15 cellular contexts compared by ENCODE assay signal in genomic region chr6:119470893-119471542, GRCh38.
A peak's percentile ranks its signal among the peaks of the same experiment; 100 is the strongest.
DNase-seq lines count a peak whose midpoint lies in the region; ATAC-seq lines count a peak whose summit lies in the region.
"Had no signal": no experiment of that assay in that cellular context is flagged by ENCODE, and none has a peak within 500 bp of the region (broad histone marks: within the 10 kb centered on the region; RNA-seq: fewer than 3 reads in every experiment).

No MANE protein-coding gene starts in this region.

- peak overlapping the region; percentile 18 for H3K4me3 Mint-ChIP-seq in activated T-helper 17 cell treated with anti-CD3 and anti-CD28 coated beads, Interleukin-2, amount 50 U/mL, for 72 hours
- H3K4me3 Mint-ChIP-seq: naive B cell had no signal

- no peaks in the 10 kb centered on the region for H3K4me1 Mint-ChIP-seq in activated T-helper 17 cell treated with anti-CD3 and anti-CD28 coated beads, Interleukin-2, amount 50 U/mL, for 72 hours

- no peaks in the 10 kb centered on the region for H3K9me3 Mint-ChIP-seq in activated T-helper 17 cell treated with anti-CD3 and anti-CD28 coated beads, Interleukin-2, amount 50 U/mL, for 72 hours

- no peak overlapping the region for H3K27ac Mint-ChIP-seq in activated T-helper 17 cell treated with anti-CD3 and anti-CD28 coated beads, Interleukin-2, amount 50 U/mL, for 72 hours
- H3K27ac Mint-ChIP-seq: naive B cell had no signal

- no peak for DNase-seq in T1000 (lab: John Stamatoyannopoulos, UW)
- DNase-seq in NCI-H1417 treated with DMSO at 0.1 percent for 48 hours (lab: John Stamatoyannopoulos, UW) = no peak
- DNase-seq: activated CD8-positive, alpha-beta memory T cell treated with anti-CD3 and anti-CD28 coated beads, Interleukin-2, amount 50 U/mL, for 48 hours; DMS79; foreskin melanocyte; lower lobe of right lung; naive B cell; NCI-H1436 treated with DMSO at 0.1 percent for 48 hours; NCI-H446 treated with DMSO at 0.1 percent for 48 hours; stomach had no signal

- H3K27me3 Mint-ChIP-seq in activated T-helper 17 cell treated with anti-CD3 and anti-CD28 coated beads, Interleukin-2, amount 50 U/mL, for 72 hours = no peaks in the 10 kb centered on the region
- H3K27me3 Mint-ChIP-seq: naive B cell had no signal

- ATAC-seq in GM18498 (IDR thresholded peaks at IDR 0.05; ENCODE audit: unreplicated experiment) (peak; percentile 74), GM19372 (IDR thresholded peaks at IDR 0.05; ENCODE audit: low read depth, unreplicated experiment) (peak; percentile 73), HG03280 (IDR thresholded peaks at IDR 0.05; ENCODE audit: unreplicated experiment) (peak; percentile 73), GM18519 (IDR thresholded peaks at IDR 0.05; ENCODE audit: low FRiP score, unreplicated experiment) (no peak)
- ATAC-seq in activated T-helper 17 cell treated with anti-CD3 and anti-CD28 coated beads, Interleukin-2, amount 50 U/mL, for 72 hours (replicated peaks) = no peak
- ATAC-seq: lower lobe of right lung had no signal

- no peaks in the 10 kb centered on the region for H3K36me3 Mint-ChIP-seq in activated T-helper 17 cell treated with anti-CD3 and anti-CD28 coated beads, Interleukin-2, amount 50 U/mL, for 72 hours (ENCODE audit: low read depth)
- H3K36me3 Mint-ChIP-seq: naive B cell had no signal

Comparison
In these comparisons a context has a peak if more than half of its experiments do, and no peak if none do; other contexts are left out.
1. ATAC-seq: peak in GM18498 (single experiment), GM19372 (single experiment) and HG03280 (single experiment); none in activated T-helper 17 cell treated with anti-CD3 and anti-CD28 coated beads, Interleukin-2, amount 50 U/mL, for 72 hours (single experiment) and GM18519 (single experiment).